In genomic region chr6:166168616-166169548, GRCh38 we compare ENCODE assay signal across 11 cellular contexts. TPM values are rescaled to one million over a fixed set of nuclear protein-coding genes. Genes with fewer than 3 reads are reported as not detected.
DNase-seq lines count a peak whose midpoint lies in the region; ATAC-seq and TF ChIP-seq lines count a peak whose summit lies in the region.
"Had no signal": no experiment of that assay in that cellular context is flagged by ENCODE, and none has a peak within 500 bp of the region (broad histone marks: within the 10 kb centered on the region; RNA-seq: fewer than 3 reads in every experiment).

No MANE protein-coding gene starts in this region.

- TF ChIP-seq CTCF in activated B cell treated with CpG ODN at 0.5 μM for 24 hours (IDR thresholded peaks at IDR 0.05), result no peak
- no peak for TF ChIP-seq CTCF in spleen (IDR thresholded peaks at IDR 0.05 in 8 of 11, conservative IDR thresholded peaks at IDR 0.05 in 3 of 11)
- TF ChIP-seq CTCF in lower leg skin (IDR thresholded peaks at IDR 0.05), result no peak

- H3K4me1 Mint-ChIP-seq in activated CD4-positive, alpha-beta T cell treated with anti-CD3 and anti-CD28 coated beads for 36 hours, result peaks cover 5% of the 10 kb centered on the region
- H3K4me1 Mint-ChIP-seq in activated B cell treated with CpG ODN at 0.5 μM for 24 hours, result peaks cover 24% of the 10 kb centered on the region

- H3K27ac ChIP-seq in spleen, result no peak overlapping the region

- no peak for ATAC-seq in activated CD4-positive, alpha-beta T cell treated with anti-CD3 and anti-CD28 coated beads for 36 hours
- ATAC-seq in activated B cell treated with CpG ODN at 0.5 μM for 24 hours (ENCODE audit: low read depth), result no peak

- no peaks in the 10 kb centered on the region for H3K36me3 Mint-ChIP-seq in activated CD4-positive, alpha-beta T cell treated with anti-CD3 and anti-CD28 coated beads for 36 hours (ENCODE audit: low read depth)
- no peaks in the 10 kb centered on the region for H3K36me3 Mint-ChIP-seq in activated B cell treated with CpG ODN at 0.5 μM for 24 hours (ENCODE audit: low read depth)

- H3K4me3 ChIP-seq in iPS-18c (ENCODE audit: insufficient read depth, low read depth, low read length), result peak overlapping the region; percentile 51
- peak overlapping the region in 7 of 8 donors; percentile 17 to 67 (median 34) for H3K4me3 ChIP-seq in spleen
- no peak overlapping the region for H3K4me3 ChIP-seq in lower leg skin (ENCODE audit: low read depth, poor library complexity, severe bottlenecking)

- intact Hi-C loops in activated CD4-positive, alpha-beta T cell treated with anti-CD3 and anti-CD28 coated beads for 36 hours (cut with DNase I, micrococcal nuclease), result loop anchor here (2.0 to 10.0 kb wide), 3 partner anchors 162 to 506 kb away; partner anchors contain the start of gene PDE10A (in 1 of the 2)
- intact Hi-C loops in activated B cell treated with CpG ODN at 0.5 μM for 24 hours (cut with micrococcal nuclease), result loop anchor here (5.0 to 10.0 kb wide), 2 partner anchors 33 to 86 kb away; no protein-coding TSS in a partner anchor
- intact Hi-C loops in spleen (cut with DNase I; ENCODE audit: low total_unique reads), result no loop called here
- intact Hi-C loops in lower leg skin (cut with DNase I; ENCODE audit: low total_unique reads), result no loop called here

- POLR2A ChIA-PET in activated CD4-positive, alpha-beta T cell treated with anti-CD3 and anti-CD28 coated beads for 36 hours (lab: Charles Lee), result no interaction called here
- POLR2A ChIA-PET in activated B cell treated with CpG ODN at 0.5 μM for 24 hours (lab: Charles Lee), result no interaction called here

- peaks cover 19 to 51% (median 39%) of the 10 kb centered on the region in 6 donors for H3K4me1 ChIP-seq in spleen

- DNase-seq in activated CD4-positive, alpha-beta T cell treated with anti-CD3 and anti-CD28 coated beads for 36 hours, result no peak
- DNase-seq in activated CD4-positive, alpha-beta T cell treated with anti-CD3 and anti-CD28 coated beads, Interleukin-2, amount 50 U/mL, for 48 hours, result no peak
- DNase-seq in activated B cell treated with CpG ODN at 0.5 μM for 24 hours, result no peak
- no peak for DNase-seq in spleen
- no peak for DNase-seq in stimulated activated CD4-positive, alpha-beta T cell treated with anti-CD3 and anti-CD28 coated beads, Interleukin-1b, Interleukin-23, amount 100 ng/mL, for 48 hours
- no peak for DNase-seq in GM03348 (ENCODE audit: low spot score)
- no peak for DNase-seq in lower leg skin (ENCODE audit: low spot score in 2 of 2)
- DNase-seq: SHP77 had no signal

- no peaks in the 10 kb centered on the region for H3K9me3 Mint-ChIP-seq in activated CD4-positive, alpha-beta T cell treated with anti-CD3 and anti-CD28 coated beads for 36 hours (ENCODE audit: low read depth)
- no peaks in the 10 kb centered on the region for H3K9me3 Mint-ChIP-seq in activated B cell treated with CpG ODN at 0.5 μM for 24 hours

- no peaks in the 10 kb centered on the region for H3K36me3 ChIP-seq in spleen

- H3K27me3 Mint-ChIP-seq in activated CD4-positive, alpha-beta T cell treated with anti-CD3 and anti-CD28 coated beads for 36 hours, result peaks cover 50% of the 10 kb centered on the region
- peaks cover 49% of the 10 kb centered on the region for H3K27me3 Mint-ChIP-seq in activated B cell treated with CpG ODN at 0.5 μM for 24 hours

- H3K27ac Mint-ChIP-seq in activated CD4-positive, alpha-beta T cell treated with anti-CD3 and anti-CD28 coated beads for 36 hours, result no peak overlapping the region
- H3K27ac Mint-ChIP-seq in activated B cell treated with CpG ODN at 0.5 μM for 24 hours, result no peak overlapping the region

- CTCF ChIA-PET in activated CD4-positive, alpha-beta T cell treated with anti-CD3 and anti-CD28 coated beads for 36 hours (lab: Charles Lee), result no interaction called here
- CTCF ChIA-PET in activated B cell treated with CpG ODN at 0.5 μM for 24 hours (lab: Charles Lee), result no interaction called here

- TF ChIP-seq POLR2A in spleen (IDR thresholded peaks at IDR 0.05) (no peak), lower leg skin (IDR thresholded peaks at IDR 0.05) (no peak)

- peak overlapping the region; percentile 52 for H3K4me3 Mint-ChIP-seq in activated CD4-positive, alpha-beta T cell treated with anti-CD3 and anti-CD28 coated beads for 36 hours
- peak overlapping the region; percentile 84 for H3K4me3 Mint-ChIP-seq in activated B cell treated with CpG ODN at 0.5 μM for 24 hours

- peaks cover 6 to 100% (median 74%) of the 10 kb centered on the region in 7 donors for H3K27me3 ChIP-seq in spleen (replicated peaks in 1 of 7)

- WGBS in spleen, 5 donors, result 3 to 6% (median 3%) methylated on average over 47 to 65 of the region's 65 CpGs
- 1 to 4% methylated on average over 38 to 44 of the region's 65 CpGs for WGBS in lower leg skin, 2 donors

- no peaks in the 10 kb centered on the region for H3K9me3 ChIP-seq in iPS-18c (ENCODE audit: control insufficient read depth, insufficient read depth, low read length)
- H3K9me3 ChIP-seq in spleen, result no peaks in the 10 kb centered on the region

RNA-seq across cellular contexts. Expression of gene TBXT, which starts 1.2 kb away (rescaled TPM):
- not detected for total RNA-seq in activated CD4-positive, alpha-beta T cell treated with anti-CD3 and anti-CD28 coated beads for 36 hours
- total RNA-seq in activated B cell treated with CpG ODN at 0.5 μM for 24 hours (0.10 and 0.24 TPM in 2 replicates), spleen (not detected), lower leg skin (not detected)
- under 1 TPM in 2 of 3 donors, not detected in 1; 0.04 to 0.08 TPM for polyA plus RNA-seq in spleen
- total RNA-seq: pulmonary artery endothelial cell, subcutaneous adipose tissue had no signal

Comparison
In these comparisons a context has a peak if more than half of its experiments do, and no peak if none do; other contexts are left out.
1. intact Hi-C loops: an anchor here in activated CD4-positive, alpha-beta T cell treated with anti-CD3 and anti-CD28 coated beads for 36 hours (2.0 to 10.0 kb wide) and activated B cell treated with CpG ODN at 0.5 μM for 24 hours (5.0 to 10.0 kb wide); none called in spleen and lower leg skin.